8 cellular contexts compared by ENCODE assay signal in the genomic region with DNA sequence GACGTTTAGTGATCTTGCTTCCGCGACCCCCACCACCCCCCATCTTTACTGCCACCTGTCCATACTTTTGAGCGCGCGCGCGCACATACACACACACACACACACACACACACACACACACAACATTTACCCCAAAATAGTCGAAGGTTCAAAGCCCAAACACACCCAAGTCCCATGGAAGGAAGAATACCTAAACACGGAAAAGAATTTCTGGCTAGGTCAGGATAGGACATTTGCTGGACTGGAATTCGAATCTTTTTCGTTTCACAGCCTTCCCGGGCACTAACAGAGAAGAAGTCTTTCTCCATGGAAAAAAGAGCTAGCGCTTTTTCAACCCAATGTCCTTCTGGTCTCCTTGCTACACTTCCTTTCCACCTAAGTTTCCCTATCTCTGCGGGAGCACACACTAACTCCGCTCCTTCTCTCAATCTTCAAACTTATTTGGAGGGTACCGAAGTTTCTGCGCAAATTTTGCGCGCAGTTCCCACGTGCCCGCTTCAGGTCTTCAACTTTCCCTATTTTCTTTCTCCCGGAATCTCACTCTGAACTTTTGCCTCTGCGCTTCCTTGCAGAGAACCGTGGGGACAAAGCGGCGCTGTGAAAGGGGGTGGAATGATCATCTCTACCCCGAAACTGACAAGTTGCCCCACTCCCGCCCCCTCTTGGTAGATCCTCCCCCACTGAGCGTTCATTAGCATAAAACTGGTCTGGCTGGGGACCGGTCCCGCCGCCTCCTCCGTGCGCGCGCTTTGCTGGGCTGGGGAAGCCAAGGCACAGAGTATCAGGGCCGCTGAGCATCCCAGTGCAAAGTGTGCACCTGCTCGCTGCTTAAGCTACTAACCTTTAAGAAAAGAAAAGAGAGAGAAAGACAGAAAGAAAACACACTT. TPM values are rescaled to one million over a fixed set of nuclear protein-coding genes. Genes with fewer than 3 reads are reported as not detected.
DNase-seq lines count a peak whose midpoint lies in the region; ATAC-seq and TF ChIP-seq lines count a peak whose summit lies in the region.

No MANE protein-coding gene starts in this region.

- POLR2A ChIA-PET in HEK293 (lab: Yijun Ruan, JAX) = interaction anchor here (0.7 kb wide), 1 partner anchor 50 kb away, joined by 3 read pairs; no protein-coding TSS in a partner anchor
- POLR2A ChIA-PET in activated CD8-positive, alpha-beta T cell treated with anti-CD3 and anti-CD28 coated beads, Interleukin-2, amount 10 ng/mL, durations not matched to agents 7 days and 5 days (lab: Charles Lee) = interaction anchor here (0.6 kb wide), 1 partner anchor 567 kb away, joined by 3 read pairs; no protein-coding TSS in a partner anchor

- peaks cover 65% of the 10 kb centered on the region for H3K27me3 ChIP-seq in cardiac muscle cell

- peak overlapping the region; percentile 29 for H3K27ac Mint-ChIP-seq in activated CD8-positive, alpha-beta T cell treated with anti-CD3 and anti-CD28 coated beads, Interleukin-2, amount 10 ng/mL, durations not matched to agents 7 days and 5 days

- peaks cover under 1% of the 10 kb centered on the region; the same call in 1 of the 2 replicates for H3K4me1 ChIP-seq in HEK293 (ENCODE audit: control insufficient read depth, insufficient read depth, low read length)
- H3K4me1 ChIP-seq in cardiac muscle cell (ENCODE audit: low read depth) = peaks cover 3% of the 10 kb centered on the region

- TF ChIP-seq CTCF in HEK293 (tag by site-specific recombination; IDR thresholded peaks at IDR 0.05) (no peak; the same call in 1 of the 2 replicates), cardiac muscle cell (IDR thresholded peaks at IDR 0.05; ENCODE audit: low read depth, low read length) (no peak)

- no peaks in the 10 kb centered on the region for H3K9me3 ChIP-seq in HEK293 (ENCODE audit: control insufficient read depth, insufficient read depth, low read depth, low read length)
- H3K9me3 ChIP-seq in cardiac muscle cell (ENCODE audit: low read depth) = no peaks in the 10 kb centered on the region

- H3K27me3 Mint-ChIP-seq in activated CD8-positive, alpha-beta T cell treated with anti-CD3 and anti-CD28 coated beads, Interleukin-2, amount 10 ng/mL, durations not matched to agents 7 days and 5 days (ENCODE audit: low read depth) = peaks cover 51% of the 10 kb centered on the region

- H3K4me3 Mint-ChIP-seq in activated CD8-positive, alpha-beta T cell treated with anti-CD3 and anti-CD28 coated beads, Interleukin-2, amount 10 ng/mL, durations not matched to agents 7 days and 5 days = peak overlapping the region; percentile 70

- H3K36me3 Mint-ChIP-seq in activated CD8-positive, alpha-beta T cell treated with anti-CD3 and anti-CD28 coated beads, Interleukin-2, amount 10 ng/mL, durations not matched to agents 7 days and 5 days (ENCODE audit: low read depth) = no peaks in the 10 kb centered on the region

- peak; percentile 39 for ATAC-seq in activated CD8-positive, alpha-beta T cell treated with anti-CD3 and anti-CD28 coated beads, Interleukin-2, amount 10 ng/mL, durations not matched to agents 7 days and 5 days
- no peak for ATAC-seq in HG03139 (IDR thresholded peaks at IDR 0.05; ENCODE audit: unreplicated experiment)

- H3K4me3 ChIP-seq in HEK293 (ENCODE audit: low read depth, low read length) = peak overlapping the region; percentile 88
- peak overlapping the region; percentile 92 for H3K4me3 ChIP-seq in cardiac muscle cell

- DNase-seq in 8988T (peak; percentile 36), cardiac muscle cell (ENCODE audit: low read depth in 1 of 2, low spot score in 1 of 2) (peak; percentile 5 to 42), posterior cingulate gyrus (peak in 7 of 10 donors; percentile 11 to 86 (median 24)), RKO (ENCODE audit: low spot score) (no peak)
- no peak for DNase-seq in activated CD8-positive, alpha-beta T cell treated with anti-CD3 and anti-CD28 coated beads, Interleukin-2, amount 10 ng/mL, durations not matched to agents 7 days and 5 days
- no peak for DNase-seq in activated CD4-positive, CD25-positive, alpha-beta regulatory T cell (lab: John Stamatoyannopoulos, UW)

- no peaks in the 10 kb centered on the region for H3K9me3 Mint-ChIP-seq in activated CD8-positive, alpha-beta T cell treated with anti-CD3 and anti-CD28 coated beads, Interleukin-2, amount 10 ng/mL, durations not matched to agents 7 days and 5 days (ENCODE audit: insufficient read depth)

- intact Hi-C loops in posterior cingulate gyrus (cut with DNase I) = no loop called here

- CTCF ChIA-PET in HEK293 (lab: Yijun Ruan, JAX) = interaction anchor here (0.7 to 1.6 kb wide), 4 partner anchors 14 to 700 kb away, joined by 3 read pairs; no protein-coding TSS in a partner anchor
- CTCF ChIA-PET in activated CD8-positive, alpha-beta T cell treated with anti-CD3 and anti-CD28 coated beads, Interleukin-2, amount 10 ng/mL, durations not matched to agents 7 days and 5 days (lab: Charles Lee) = no interaction called here

- H3K27ac ChIP-seq in HEK293 (ENCODE audit: extremely low read depth, low read depth, low read length) (peak overlapping the region; percentile 92), cardiac muscle cell (no peak overlapping the region)

- peaks cover 19% of the 10 kb centered on the region for H3K4me1 Mint-ChIP-seq in activated CD8-positive, alpha-beta T cell treated with anti-CD3 and anti-CD28 coated beads, Interleukin-2, amount 10 ng/mL, durations not matched to agents 7 days and 5 days (ENCODE audit: low read depth)

- H3K36me3 ChIP-seq in HEK293 (ENCODE audit: control insufficient read depth in 2 of 2, insufficient read depth in 1 of 2, low read length in 2 of 2) = no peaks in the 10 kb centered on the region
- H3K36me3 ChIP-seq in cardiac muscle cell = no peaks in the 10 kb centered on the region

TF ChIP-seq in HEK293, 187 proteins besides CTCF, POLR2A, EP300 and RAD21 (continues in another document):
- TF ChIP-seq ZBTB20 (tag by site-specific recombination; IDR thresholded peaks at IDR 0.05) (0 out of 2 replicates have a peak, but pooled peaks have one; percentile 15), ZNF2 (tag by site-specific recombination; IDR thresholded peaks at IDR 0.05) (peak; percentile 66; the same call in 1 of the 2 replicates), ZNF610 (tag by site-specific recombination; IDR thresholded peaks at IDR 0.05; ENCODE audit: borderline replicate concordance) (no peak), ZNF214 (tag by site-specific recombination; IDR thresholded peaks at IDR 0.05; ENCODE audit: borderline replicate concordance) (no peak), TRIM28 (IDR thresholded peaks at IDR 0.05; ENCODE audit: borderline replicate concordance, low read length) (0 out of 2 replicates have a peak, but pooled peaks have one; percentile 52), SP3 (tag by site-specific recombination; IDR thresholded peaks at IDR 0.05) (peak; percentile 38; the same call in 1 of the 2 replicates), ZBTB7A (tag by site-specific recombination; IDR thresholded peaks at IDR 0.05; ENCODE audit: low read depth) (0 out of 2 replicates have a peak, but pooled peaks have one; percentile 49), GLIS2 (tag by site-specific recombination; IDR thresholded peaks at IDR 0.05) (peak; percentile 64), WT1 (tag by site-specific recombination; IDR thresholded peaks at IDR 0.05) (0 out of 2 replicates have a peak, but pooled peaks have one; percentile 58), SCRT2 (tag by site-specific recombination; IDR thresholded peaks at IDR 0.05) (peak; percentile 79), ZNF501 (tag by site-specific recombination; IDR thresholded peaks at IDR 0.05) (peak; percentile 72; the same call in 1 of the 2 replicates), ZFP37 (tag by site-specific recombination; IDR thresholded peaks at IDR 0.05) (peak; percentile 81), ZFHX2 (tag by site-specific recombination; conservative IDR thresholded peaks at IDR 0.05) (peak; percentile 32; the same call in 1 of the 2 replicates), ZNF677 (tag by site-specific recombination; IDR thresholded peaks at IDR 0.05) (peak; percentile 45; the same call in 1 of the 2 replicates), GLIS1 (tag by site-specific recombination; IDR thresholded peaks at IDR 0.05) (peak; percentile 80), ZNF791 (tag by site-specific recombination; IDR thresholded peaks at IDR 0.05) (no peak), ZNF560 (tag by site-specific recombination; IDR thresholded peaks at IDR 0.05; ENCODE audit: borderline replicate concordance) (no peak)
- TF ChIP-seq, protein P1, sequence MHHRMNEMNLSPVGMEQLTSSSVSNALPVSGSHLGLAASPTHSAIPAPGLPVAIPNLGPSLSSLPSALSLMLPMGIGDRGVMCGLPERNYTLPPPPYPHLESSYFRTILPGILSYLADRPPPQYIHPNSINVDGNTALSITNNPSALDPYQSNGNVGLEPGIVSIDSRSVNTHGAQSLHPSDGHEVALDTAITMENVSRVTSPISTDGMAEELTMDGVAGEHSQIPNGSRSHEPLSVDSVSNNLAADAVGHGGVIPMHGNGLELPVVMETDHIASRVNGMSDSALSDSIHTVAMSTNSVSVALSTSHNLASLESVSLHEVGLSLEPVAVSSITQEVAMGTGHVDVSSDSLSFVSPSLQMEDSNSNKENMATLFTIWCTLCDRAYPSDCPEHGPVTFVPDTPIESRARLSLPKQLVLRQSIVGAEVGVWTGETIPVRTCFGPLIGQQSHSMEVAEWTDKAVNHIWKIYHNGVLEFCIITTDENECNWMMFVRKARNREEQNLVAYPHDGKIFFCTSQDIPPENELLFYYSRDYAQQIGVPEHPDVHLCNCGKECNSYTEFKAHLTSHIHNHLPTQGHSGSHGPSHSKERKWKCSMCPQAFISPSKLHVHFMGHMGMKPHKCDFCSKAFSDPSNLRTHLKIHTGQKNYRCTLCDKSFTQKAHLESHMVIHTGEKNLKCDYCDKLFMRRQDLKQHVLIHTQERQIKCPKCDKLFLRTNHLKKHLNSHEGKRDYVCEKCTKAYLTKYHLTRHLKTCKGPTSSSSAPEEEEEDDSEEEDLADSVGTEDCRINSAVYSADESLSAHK (tag by site-specific recombination; IDR thresholded peaks at IDR 0.05) = peak; percentile 85
- TF ChIP-seq, protein P2, sequence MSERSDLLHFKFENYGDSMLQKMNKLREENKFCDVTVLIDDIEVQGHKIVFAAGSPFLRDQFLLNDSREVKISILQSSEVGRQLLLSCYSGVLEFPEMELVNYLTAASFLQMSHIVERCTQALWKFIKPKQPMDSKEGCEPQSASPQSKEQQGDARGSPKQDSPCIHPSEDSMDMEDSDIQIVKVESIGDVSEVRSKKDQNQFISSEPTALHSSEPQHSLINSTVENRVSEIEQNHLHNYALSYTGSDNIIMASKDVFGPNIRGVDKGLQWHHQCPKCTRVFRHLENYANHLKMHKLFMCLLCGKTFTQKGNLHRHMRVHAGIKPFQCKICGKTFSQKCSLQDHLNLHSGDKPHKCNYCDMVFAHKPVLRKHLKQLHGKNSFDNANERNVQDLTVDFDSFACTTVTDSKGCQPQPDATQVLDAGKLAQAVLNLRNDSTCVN (tag by site-specific recombination; optimal IDR thresholded peaks at IDR 0.05) = peak; percentile 41

RNA-seq across cellular contexts. Expression of a gene that starts 2.7 kb away (rescaled TPM):
- not detected for total RNA-seq in activated CD8-positive, alpha-beta T cell treated with anti-CD3 and anti-CD28 coated beads, Interleukin-2, amount 10 ng/mL, durations not matched to agents 7 days and 5 days
- total RNA-seq in cardiac muscle cell = 3.7 TPM in 2 replicates
- polyA plus RNA-seq in cardiac muscle cell = 2.9 and 3.5 TPM in 2 replicates

Comparison
In these comparisons a context has a peak if more than half of its experiments do, and no peak if none do; other contexts are left out.
1. DNase-seq: peak in 8988T (single experiment), cardiac muscle cell (2 of 2) and posterior cingulate gyrus (7 of 10); none in activated CD8-positive, alpha-beta T cell treated with anti-CD3 and anti-CD28 coated beads, Interleukin-2, amount 10 ng/mL, durations not matched to agents 7 days and 5 days (single experiment), RKO (single experiment) and activated CD4-positive, CD25-positive, alpha-beta regulatory T cell (0 of 4).